32 cellular contexts compared by ENCODE assay signal in genomic region chr16:73129455-73129854, GRCh38.
"Had no signal": no experiment of that assay in that cellular context is flagged by ENCODE, and none has a peak within 500 bp of the region (broad histone marks: within the 10 kb centered on the region; RNA-seq: fewer than 3 reads in every experiment).

No MANE protein-coding gene starts in this region.

- H3K4me3 ChIP-seq: ascending aorta, cardiac muscle cell had no signal

- H3K9me3 ChIP-seq: ascending aorta had no signal

- DNase-seq: activated B cell treated with CpG ODN at 0.5 μM for 24 hours; activated CD4-positive, alpha-beta memory T cell treated with anti-CD3 and anti-CD28 coated beads for 36 hours; activated CD4-positive, alpha-beta T cell treated with anti-CD3 and anti-CD28 coated beads for 4 hours; activated CD4-positive, alpha-beta T cell treated with anti-CD3 and anti-CD28 coated beads, Interleukin-2, amount 10 ng/mL, durations not matched to agents 24 days and 14 days; activated CD4-positive, alpha-beta T cell treated with anti-CD3 and anti-CD28 coated beads, Interleukin-2, amount 50 U/mL, for 1 hour; activated CD4-positive, alpha-beta T cell treated with anti-CD3 and anti-CD28 coated beads, Interleukin-2, amount 50 U/mL, for 4 hours; activated CD4-positive, CD25-positive, alpha-beta regulatory T cell treated with anti-CD3 and anti-CD28 coated beads, Interleukin-2, amount 50 U/mL, for 72 hours; activated CD8-positive, alpha-beta memory T cell treated with anti-CD3 and anti-CD28 coated beads, Interleukin-2, amount 50 U/mL, for 4 hours; activated CD8-positive, alpha-beta T cell treated with anti-CD3 and anti-CD28 coated beads for 36 hours; activated effector memory CD4-positive, alpha-beta T cell treated with anti-CD3 and anti-CD28 coated beads, Interleukin-2, amount 50 U/mL, for 16 hours; activated gamma-delta T cell treated with Interleukin-2 at 50 U/mL for 16 hours; activated naive CD4-positive, alpha-beta T cell; activated naive CD4-positive, alpha-beta T cell treated with anti-CD3 and anti-CD28 coated beads, Interleukin-2, amount 10 ng/mL, durations not matched to agents 7 days and 5 days; activated naive CD8-positive, alpha-beta T cell treated with anti-CD3 and anti-CD28 coated beads, Interleukin-2, amount 10 ng/mL, durations not matched to agents 7 days and 5 days; activated naive CD8-positive, alpha-beta T cell treated with anti-CD3 and anti-CD28 coated beads, Interleukin-2, amount 50 U/mL, for 24 hours; activated T-cell treated with anti-CD3 and anti-CD28 coated beads for 4 hours; activated T-cell treated with anti-CD3 and anti-CD28 coated beads, Interleukin-2, amount 50 U/mL, for 1 hour; activated T-cell treated with anti-CD3 and anti-CD28 coated beads, Interleukin-2, amount 50 U/mL, for 4 hours; activated T-cell treated with anti-CD3 and anti-CD28 coated beads, Interleukin-2, amount 50 U/mL, for 72 hours; amygdala; anterior cingulate cortex; caudate nucleus; cerebellar nuclear complex; T-helper 1 cell; T-helper 2 cell; T-helper 9 cell had no signal

- ATAC-seq: activated CD8-positive, alpha-beta T cell treated with anti-CD3 and anti-CD28 coated beads for 36 hours; activated naive CD8-positive, alpha-beta T cell treated with anti-CD3 and anti-CD28 coated beads, Interleukin-2, amount 50 U/mL, for 24 hours; activated T-cell treated with anti-CD3 and anti-CD28 coated beads, Interleukin-2, amount 50 U/mL, for 4 hours; activated T-cell treated with anti-CD3 and anti-CD28 coated beads, Interleukin-2, amount 50 U/mL, for 72 hours; activated T-helper 17 cell treated with anti-CD3 and anti-CD28 coated beads, Interleukin-2, amount 50 U/mL, for 72 hours had no signal

- H3K27ac ChIP-seq: ascending aorta, cardiac muscle cell, VCaP had no signal

- FAIRE-seq: bronchial epithelial cell, TTC549 had no signal

- H3K27me3 ChIP-seq: ascending aorta, cardiac muscle cell had no signal

- H3K36me3 ChIP-seq: ascending aorta, cardiac muscle cell had no signal
